29 cellular contexts compared by ENCODE assay signal in genomic region chr2:9451231-9451630, GRCh38.
"Had no signal": no experiment of that assay in that cellular context is flagged by ENCODE, and none has a peak within 500 bp of the region (broad histone marks: within the 10 kb centered on the region; RNA-seq: fewer than 3 reads in every experiment).

No MANE protein-coding gene starts in this region.

- H3K27ac ChIP-seq: KMS-11, Peyer's patch, SJSA1 had no signal

- DNase-seq: Karpas-422, MG63, NCI-H1048, NCI-H1092 treated with DMSO at 0.1 percent for 48 hours, NCI-H1105 treated with DMSO at 0.1 percent for 48 hours, NCI-H1436, NCI-H146, NCI-H1694, NCI-H187, NCI-H1930, NCI-H2029 treated with DMSO at 0.1 percent for 48 hours, NCI-H2081 treated with DMSO at 0.1 percent for 48 hours, NCI-H2107, NCI-H2171, NCI-H226, NCI-H446 treated with DMSO at 0.1 percent for 48 hours, NCI-H510A, NCI-H524, NCI-H526, NCI-H774, Peyer's patch, Right ventricle myocardium superior, RPMI8226, SHP77 treated with DMSO at 0.1 percent for 48 hours, SK-N-SH, SW 1271, T-helper 1 cell had no signal
